In genomic region chr1:39933956-39934941, GRCh38 we compare ENCODE assay signal across 9 cellular contexts. TPM values are rescaled to one million over a fixed set of nuclear protein-coding genes. Genes with fewer than 3 reads are reported as not detected.
DNase-seq lines count a peak whose midpoint lies in the region; ATAC-seq, FAIRE-seq and TF ChIP-seq lines count a peak whose summit lies in the region.
"Had no signal": no experiment of that assay in that cellular context is flagged by ENCODE, and none has a peak within 500 bp of the region (broad histone marks: within the 10 kb centered on the region; RNA-seq: fewer than 3 reads in every experiment).

No MANE protein-coding gene starts in this region.

- TF ChIP-seq CTCF in lower lobe of right lung (IDR thresholded peaks at IDR 0.05), result no peak
- no peak for TF ChIP-seq CTCF in mesothelial cell of epicardium (IDR thresholded peaks at IDR 0.05; ENCODE audit: unreplicated experiment)

- no peaks in the 10 kb centered on the region for H3K27me3 ChIP-seq in lower lobe of right lung (ENCODE audit: low read depth)

- H3K9me3 Mint-ChIP-seq in activated naive CD8-positive, alpha-beta T cell treated with anti-CD3 and anti-CD28 coated beads, Interleukin-2, amount 50 U/mL, for 24 hours, result no peaks in the 10 kb centered on the region
- H3K9me3 Mint-ChIP-seq in activated naive CD8-positive, alpha-beta T cell treated with anti-CD3 and anti-CD28 coated beads for 36 hours, result no peaks in the 10 kb centered on the region
- peaks cover 4% of the 10 kb centered on the region for H3K9me3 Mint-ChIP-seq in mesothelial cell of epicardium

- no peak overlapping the region for H3K4me3 Mint-ChIP-seq in activated naive CD8-positive, alpha-beta T cell treated with anti-CD3 and anti-CD28 coated beads, Interleukin-2, amount 50 U/mL, for 24 hours
- no peak overlapping the region for H3K4me3 Mint-ChIP-seq in activated naive CD8-positive, alpha-beta T cell treated with anti-CD3 and anti-CD28 coated beads for 36 hours
- H3K4me3 Mint-ChIP-seq in mesothelial cell of epicardium, result no peak overlapping the region

- peak; percentile 5 for FAIRE-seq in colon (lab: Jason Lieb, UNC)
- FAIRE-seq: A204.1 had no signal

- H3K27me3 Mint-ChIP-seq in activated naive CD8-positive, alpha-beta T cell treated with anti-CD3 and anti-CD28 coated beads, Interleukin-2, amount 50 U/mL, for 24 hours, result peaks cover 2% of the 10 kb centered on the region
- H3K27me3 Mint-ChIP-seq in activated naive CD8-positive, alpha-beta T cell treated with anti-CD3 and anti-CD28 coated beads for 36 hours, result no peaks in the 10 kb centered on the region
- H3K27me3 Mint-ChIP-seq in mesothelial cell of epicardium (ENCODE audit: low read depth), result peaks cover 15% of the 10 kb centered on the region

- H3K36me3 ChIP-seq in lower lobe of right lung, result no peaks in the 10 kb centered on the region

- H3K27ac Mint-ChIP-seq in activated naive CD8-positive, alpha-beta T cell treated with anti-CD3 and anti-CD28 coated beads, Interleukin-2, amount 50 U/mL, for 24 hours, result peak overlapping the region; percentile 7
- H3K27ac Mint-ChIP-seq in activated naive CD8-positive, alpha-beta T cell treated with anti-CD3 and anti-CD28 coated beads for 36 hours, result no peak overlapping the region
- H3K27ac Mint-ChIP-seq in mesothelial cell of epicardium, result no peak overlapping the region

- ATAC-seq in activated naive CD8-positive, alpha-beta T cell treated with anti-CD3 and anti-CD28 coated beads, Interleukin-2, amount 50 U/mL, for 24 hours, result peak; percentile 52
- ATAC-seq in lower lobe of right lung (peak; percentile 96 to 97), GM21576 (IDR thresholded peaks at IDR 0.05; ENCODE audit: unreplicated experiment) (no peak)

- no peak overlapping the region for H3K4me3 ChIP-seq in lower lobe of right lung

- peaks cover 42% of the 10 kb centered on the region for H3K4me1 ChIP-seq in lower lobe of right lung

- intact Hi-C loops in lower lobe of right lung (cut with DNase I), result no loop called here

- H3K9me3 ChIP-seq in lower lobe of right lung, result no peaks in the 10 kb centered on the region

- no peak for DNase-seq in activated naive CD8-positive, alpha-beta T cell treated with anti-CD3 and anti-CD28 coated beads, Interleukin-2, amount 50 U/mL, for 24 hours
- no peak for DNase-seq in activated naive CD8-positive, alpha-beta T cell treated with anti-CD3 and anti-CD28 coated beads for 36 hours
- peak; percentile 92 for DNase-seq in lower lobe of right lung
- no peak for DNase-seq in mesothelial cell of epicardium (ENCODE audit: low spot score in 2 of 2, unreplicated experiment in 2 of 2)
- DNase-seq in NCI-H748 treated with DMSO at 0.1 percent for 48 hours (lab: John Stamatoyannopoulos, UW), result no peak
- DNase-seq in RPMI8226, result no peak

- H3K4me1 Mint-ChIP-seq in activated naive CD8-positive, alpha-beta T cell treated with anti-CD3 and anti-CD28 coated beads, Interleukin-2, amount 50 U/mL, for 24 hours, result peaks cover 3% of the 10 kb centered on the region
- no peaks in the 10 kb centered on the region for H3K4me1 Mint-ChIP-seq in activated naive CD8-positive, alpha-beta T cell treated with anti-CD3 and anti-CD28 coated beads for 36 hours
- H3K4me1 Mint-ChIP-seq in mesothelial cell of epicardium, result peaks cover 2% of the 10 kb centered on the region

- no peaks in the 10 kb centered on the region for H3K36me3 Mint-ChIP-seq in activated naive CD8-positive, alpha-beta T cell treated with anti-CD3 and anti-CD28 coated beads, Interleukin-2, amount 50 U/mL, for 24 hours (ENCODE audit: low read depth)
- H3K36me3 Mint-ChIP-seq in activated naive CD8-positive, alpha-beta T cell treated with anti-CD3 and anti-CD28 coated beads for 36 hours, result no peaks in the 10 kb centered on the region
- H3K36me3 Mint-ChIP-seq in mesothelial cell of epicardium, result no peaks in the 10 kb centered on the region

- peak overlapping the region; percentile 80 for H3K27ac ChIP-seq in lower lobe of right lung

RNA-seq across cellular contexts. Expression of gene MFSD2A, which starts 20.7 kb away (rescaled TPM):
- total RNA-seq in activated naive CD8-positive, alpha-beta T cell treated with anti-CD3 and anti-CD28 coated beads for 36 hours, result 10 to 100 TPM; 20.2 to 22.3 TPM
- total RNA-seq in lower lobe of right lung (110 TPM), mesothelial cell of epicardium (5.7 to 6.9 TPM (median 6.1 TPM) in 3 replicates)

RNA-seq across cellular contexts. Expression of gene MYCL, which starts 32.5 kb away (rescaled TPM):
- under 1 TPM; 0.08 to 0.20 TPM for total RNA-seq in activated naive CD8-positive, alpha-beta T cell treated with anti-CD3 and anti-CD28 coated beads for 36 hours
- total RNA-seq in lower lobe of right lung (3.9 TPM), mesothelial cell of epicardium (25.0 to 27.2 TPM (median 25.5 TPM) in 3 replicates)

RNA-seq across cellular contexts. Expression of gene TRIT1, which starts 50.9 kb away (rescaled TPM):
- total RNA-seq in activated naive CD8-positive, alpha-beta T cell treated with anti-CD3 and anti-CD28 coated beads for 36 hours, result 10 to 100 TPM; 42.3 to 44.0 TPM
- total RNA-seq in lower lobe of right lung (12.3 TPM), mesothelial cell of epicardium (38.6 to 40.3 TPM (median 39.5 TPM) in 3 replicates)
